ENCODE assay signal across 8 cellular contexts in the genomic region with DNA sequence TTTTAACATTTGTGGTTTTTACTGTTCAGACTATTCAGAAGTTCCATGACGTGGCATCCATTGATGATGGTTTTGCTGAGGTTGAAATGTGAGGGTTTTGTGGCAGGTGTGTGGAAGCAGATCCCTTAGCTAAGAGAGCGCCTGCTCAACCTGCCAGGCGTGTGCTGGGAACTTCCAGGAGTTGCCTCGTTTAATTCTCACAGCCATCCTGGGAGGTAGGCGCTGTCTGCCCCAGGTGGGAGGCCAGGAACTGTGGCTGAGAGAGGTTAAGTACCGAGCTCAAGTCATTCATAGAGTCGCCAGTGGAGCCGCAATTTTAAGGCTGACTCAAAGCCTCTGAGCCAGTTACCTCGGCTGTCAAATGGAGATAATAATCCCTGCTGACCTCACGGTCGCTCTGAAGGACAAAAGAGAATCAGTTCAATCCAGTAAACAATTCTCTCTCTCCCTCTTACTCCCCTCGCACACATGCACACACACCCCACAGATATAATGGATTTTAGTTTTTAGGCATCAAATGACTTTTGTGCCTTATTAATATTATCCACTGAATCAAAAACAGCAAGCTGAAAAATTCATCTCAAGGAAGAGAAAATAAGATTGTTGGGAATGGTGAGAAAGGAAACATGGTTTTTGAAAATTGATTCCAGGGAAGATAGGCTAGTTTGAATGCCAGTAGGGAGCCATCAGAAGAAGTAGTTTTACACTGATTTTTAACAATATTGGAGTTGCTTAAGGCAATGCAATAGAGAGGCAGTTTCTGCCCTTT.
DNase-seq lines count a peak whose midpoint lies in the region; ATAC-seq, FAIRE-seq and TF ChIP-seq lines count a peak whose summit lies in the region.

No MANE protein-coding gene starts in this region.

- H3K4me2 ChIP-seq in OCI-LY3 (ENCODE audit: low read length) = peak overlapping the region; percentile 65

- peaks cover 66% of the 10 kb centered on the region for H3K4me1 Mint-ChIP-seq in activated naive CD4-positive, alpha-beta T cell treated with anti-CD3 and anti-CD28 coated beads, Interleukin-2, amount 50 U/mL, for 24 hours

- ATAC-seq in GM21390 (IDR thresholded peaks at IDR 0.05; ENCODE audit: unreplicated experiment) (peak; percentile 22), HG02763 (IDR thresholded peaks at IDR 0.05; ENCODE audit: unreplicated experiment) (no peak)

- no peaks in the 10 kb centered on the region for H3K79me2 ChIP-seq in OCI-LY3 (ENCODE audit: low read length)

- no peaks in the 10 kb centered on the region; the same call in 1 of the 2 replicates for H4K20me1 ChIP-seq in OCI-LY3 (ENCODE audit: insufficient read depth, low read length)

- peaks cover 37% of the 10 kb centered on the region for H3K4me1 ChIP-seq in OCI-LY3 (ENCODE audit: low read length)

- TF ChIP-seq CTCF in OCI-LY3 (IDR thresholded peaks at IDR 0.05; ENCODE audit: low read depth, low read length) (no peak), D721Med (IDR thresholded peaks at IDR 0.05; ENCODE audit: insufficient read depth, missing control alignments) (no peak)

- peaks cover 14% of the 10 kb centered on the region for H3K36me3 ChIP-seq in OCI-LY3 (replicated peaks; ENCODE audit: low read depth, low read length)

- H3K27ac Mint-ChIP-seq in activated naive CD4-positive, alpha-beta T cell treated with anti-CD3 and anti-CD28 coated beads, Interleukin-2, amount 50 U/mL, for 24 hours = peak overlapping the region; percentile 99

- H3K4me3 Mint-ChIP-seq in activated naive CD4-positive, alpha-beta T cell treated with anti-CD3 and anti-CD28 coated beads, Interleukin-2, amount 50 U/mL, for 24 hours = peak overlapping the region; percentile 80

- no peak overlapping the region for H2AFZ ChIP-seq in OCI-LY3 (ENCODE audit: low read depth, low read length)

- H3K27me3 ChIP-seq in OCI-LY3 (ENCODE audit: low read depth, low read length) = no peaks in the 10 kb centered on the region

- H3K27ac ChIP-seq in OCI-LY3 (ENCODE audit: low read length) = peak overlapping the region; percentile 57

- H3K4me3 ChIP-seq in OCI-LY3 (ENCODE audit: low read length) = peak overlapping the region; percentile 13; the same call in 1 of the 2 replicates

- no peak overlapping the region for H3K9ac ChIP-seq in OCI-LY3 (ENCODE audit: low read length)

- no peaks in the 10 kb centered on the region for H3K9me3 Mint-ChIP-seq in activated naive CD4-positive, alpha-beta T cell treated with anti-CD3 and anti-CD28 coated beads, Interleukin-2, amount 50 U/mL, for 24 hours

- FAIRE-seq in D721Med (lab: Jason Lieb, UNC) = no peak

- H3K9me3 ChIP-seq in OCI-LY3 (ENCODE audit: insufficient read depth, low read length) = no peaks in the 10 kb centered on the region

- no peaks in the 10 kb centered on the region for H3K27me3 Mint-ChIP-seq in activated naive CD4-positive, alpha-beta T cell treated with anti-CD3 and anti-CD28 coated beads, Interleukin-2, amount 50 U/mL, for 24 hours

- peaks cover 20% of the 10 kb centered on the region for H3K36me3 Mint-ChIP-seq in activated naive CD4-positive, alpha-beta T cell treated with anti-CD3 and anti-CD28 coated beads, Interleukin-2, amount 50 U/mL, for 24 hours

- DNase-seq in iPS-NIHi7 (ENCODE audit: extremely low spot score) (peak; percentile 64), AG08396 (ENCODE audit: low spot score) (no peak), D721Med (ENCODE audit: insufficient read length, low spot score) (no peak)
- peak; percentile 36 to 49 (median 42) for DNase-seq in stimulated activated CD4-positive, alpha-beta T cell treated with anti-CD3 and anti-CD28 coated beads, TNF-alpha, amount 100 ng/mL, for 1 hour (ENCODE audit: low read depth in 3 of 3, low spot score in 1 of 3)

Comparison
In these comparisons a context has a peak if more than half of its experiments do, and no peak if none do; other contexts are left out.
1. DNase-seq: peak in iPS-NIHi7 (single experiment) and stimulated activated CD4-positive, alpha-beta T cell treated with anti-CD3 and anti-CD28 coated beads, TNF-alpha, amount 100 ng/mL, for 1 hour (3 of 3); none in AG08396 (single experiment) and D721Med (single experiment).